In the genomic region with DNA sequence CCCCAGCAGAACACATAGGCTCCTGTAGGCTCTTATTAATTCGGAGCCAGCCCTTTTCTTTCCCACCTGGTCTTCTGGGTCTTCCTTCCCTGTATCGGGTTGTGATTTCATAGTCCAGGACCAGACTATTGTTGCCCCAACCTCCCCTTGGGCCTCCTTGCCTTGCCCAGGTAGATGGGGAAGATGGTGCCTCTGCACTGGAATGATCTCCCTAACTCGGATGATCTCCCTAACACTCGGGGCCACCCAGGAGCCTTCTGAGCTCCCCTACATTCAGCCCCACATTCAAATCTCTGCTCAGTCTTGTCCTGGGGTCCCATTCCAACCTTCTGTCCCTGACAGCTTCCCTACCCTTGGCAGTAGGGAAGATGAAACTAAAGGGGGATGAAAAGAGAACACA, we compare ENCODE assay signal across 14 cellular contexts. TPM values are rescaled to one million over a fixed set of nuclear protein-coding genes. Genes with fewer than 3 reads are reported as not detected.
A peak's percentile ranks its signal among the peaks of the same experiment; 100 is the strongest.
DNase-seq lines count a peak whose midpoint lies in the region; ATAC-seq and TF ChIP-seq lines count a peak whose summit lies in the region.
"Had no signal": no experiment of that assay in that cellular context is flagged by ENCODE, and none has a peak within 500 bp of the region (broad histone marks: within the 10 kb centered on the region; RNA-seq: fewer than 3 reads in every experiment).

No MANE protein-coding gene starts in this region.

- H3K4me1 ChIP-seq in mesenchymal stem cell (ENCODE audit: control insufficient read depth, insufficient read depth, low read depth, low read length) (peaks cover 44% of the 10 kb centered on the region), upper lobe of left lung (peaks cover 54 to 65% (median 56%) of the 10 kb centered on the region in 4 donors)

- H4K91ac ChIP-seq in mesenchymal stem cell (ENCODE audit: low read length), result peak overlapping the region; percentile 70

- no peak overlapping the region for H2BK120ac ChIP-seq in mesenchymal stem cell (ENCODE audit: low read depth, low read length)

- peak overlapping the region in 1 of 2 experiments; percentile 61 for H3K18ac ChIP-seq in mesenchymal stem cell (ENCODE audit: low read depth in 1 of 2, low read length in 2 of 2)

- H3K4me2 ChIP-seq in mesenchymal stem cell (ENCODE audit: low read length, poor library complexity, severe bottlenecking), result no peak overlapping the region
- H3K4me2 ChIP-seq: GM23338 had no signal

- H3K36me3 Mint-ChIP-seq in activated naive CD4-positive, alpha-beta T cell treated with anti-CD3 and anti-CD28 coated beads, Interleukin-2, amount 50 U/mL, for 24 hours, result peaks cover 17% of the 10 kb centered on the region
- peaks cover 19% of the 10 kb centered on the region in 2 donors for H3K36me3 Mint-ChIP-seq in activated naive CD4-positive, alpha-beta T cell treated with anti-CD3 and anti-CD28 coated beads, Interleukin-2, amount 50 U/mL, for 72 hours

- WGBS in mesenchymal stem cell, result 95% methylated on average over 2 of the region's 4 CpGs
- 98 to 99% methylated on average over 4 of the region's 4 CpGs for WGBS in upper lobe of left lung, 2 donors

- H3K27me3 ChIP-seq in mesenchymal stem cell (ENCODE audit: control insufficient read depth in 1 of 2, insufficient read depth in 1 of 2, low read length in 2 of 2), result no peaks in the 10 kb centered on the region
- no peaks in the 10 kb centered on the region for H3K27me3 ChIP-seq in upper lobe of left lung
- H3K27me3 ChIP-seq: body of pancreas had no signal

- no peaks in the 10 kb centered on the region for H3K9me3 Mint-ChIP-seq in activated naive CD4-positive, alpha-beta T cell treated with anti-CD3 and anti-CD28 coated beads, Interleukin-2, amount 50 U/mL, for 24 hours
- no peaks in the 10 kb centered on the region for H3K9me3 Mint-ChIP-seq in activated naive CD4-positive, alpha-beta T cell treated with anti-CD3 and anti-CD28 coated beads, Interleukin-2, amount 50 U/mL, for 72 hours
- H3K9me3 Mint-ChIP-seq: GM23338 had no signal

- no peaks in the 10 kb centered on the region for H3K27me3 Mint-ChIP-seq in activated naive CD4-positive, alpha-beta T cell treated with anti-CD3 and anti-CD28 coated beads, Interleukin-2, amount 50 U/mL, for 24 hours

- H3K27ac ChIP-seq in mesenchymal stem cell (ENCODE audit: low read length, poor library complexity, severe bottlenecking) (no peak overlapping the region), upper lobe of left lung (peak overlapping the region in 3 of 4 donors; percentile 26 to 99 (median 98))
- H3K27ac ChIP-seq: body of pancreas had no signal

- H2AK5ac ChIP-seq in mesenchymal stem cell (ENCODE audit: low read length, severe bottlenecking), result peak overlapping the region; percentile 89

- no peak for TF ChIP-seq CTCF in upper lobe of left lung (IDR thresholded peaks at IDR 0.05)

- ATAC-seq in activated naive CD4-positive, alpha-beta T cell treated with anti-CD3 and anti-CD28 coated beads, Interleukin-2, amount 50 U/mL, for 72 hours, result no peak
- ATAC-seq in upper lobe of left lung (ENCODE audit: low FRiP score in 2 of 2) (no peak), HG02759 (IDR thresholded peaks at IDR 0.05; ENCODE audit: unreplicated experiment) (no peak)
- ATAC-seq: body of pancreas, GM23338 had no signal

- no peak for TF ChIP-seq EP300 in upper lobe of left lung (IDR thresholded peaks at IDR 0.05)

- H3K27ac Mint-ChIP-seq in activated naive CD4-positive, alpha-beta T cell treated with anti-CD3 and anti-CD28 coated beads, Interleukin-2, amount 50 U/mL, for 24 hours, result peak overlapping the region; percentile 99
- H3K27ac Mint-ChIP-seq in activated naive CD4-positive, alpha-beta T cell treated with anti-CD3 and anti-CD28 coated beads, Interleukin-2, amount 50 U/mL, for 72 hours, result peak overlapping the region; percentile 94 to 96
- H3K27ac Mint-ChIP-seq: GM23338 had no signal

- H2BK12ac ChIP-seq in mesenchymal stem cell (ENCODE audit: low read length in 2 of 2), result peak overlapping the region; percentile 69 to 81

- no peak for DNase-seq in activated naive CD4-positive, alpha-beta T cell treated with Interleukin-2 at 50 U/mL for 16 hours
- peak; percentile 4 to 28 for DNase-seq in activated naive CD4-positive, alpha-beta T cell treated with anti-CD3 and anti-CD28 coated beads, Interleukin-2, amount 50 U/mL, for 72 hours (ENCODE audit: low spot score in 2 of 2)
- DNase-seq in mesenchymal stem cell (no peak), upper lobe of left lung (no peak), RKO (ENCODE audit: low spot score) (no peak)
- DNase-seq in activated CD4-positive, CD25-positive, alpha-beta regulatory T cell treated with anti-CD3 and anti-CD28 coated beads, Interleukin-2, amount 50 U/mL, for 72 hours, result no peak
- DNase-seq: stimulated activated CD8-positive, alpha-beta memory T cell treated with anti-CD3 and anti-CD28 coated beads, Interleukin-4, amount 100 ng/mL, for 48 hours had no signal

- no peak overlapping the region for H4K8ac ChIP-seq in mesenchymal stem cell (ENCODE audit: low read length)

- H2AFZ ChIP-seq in mesenchymal stem cell (ENCODE audit: low read depth, low read length), result no peak overlapping the region
- H2AFZ ChIP-seq: GM23338 had no signal

- peak overlapping the region; percentile 24 to 57 for H3K4ac ChIP-seq in mesenchymal stem cell (ENCODE audit: low read depth in 1 of 2, low read length in 2 of 2)

- peak overlapping the region in 1 of 2 experiments; percentile 57 for H3K14ac ChIP-seq in mesenchymal stem cell (ENCODE audit: low read length in 2 of 2)

- peak overlapping the region; percentile 26 for H2BK15ac ChIP-seq in mesenchymal stem cell (ENCODE audit: low read depth, poor library complexity, severe bottlenecking)

- H3K4me3 ChIP-seq in mesenchymal stem cell (ENCODE audit: insufficient read depth in 1 of 2, low read depth in 1 of 2, low read length in 2 of 2), result no peak overlapping the region
- H3K4me3 ChIP-seq in upper lobe of left lung, result no peak overlapping the region
- H3K4me3 ChIP-seq: body of pancreas, GM23338 had no signal

- peaks cover 48% of the 10 kb centered on the region for H3K4me1 Mint-ChIP-seq in activated naive CD4-positive, alpha-beta T cell treated with anti-CD3 and anti-CD28 coated beads, Interleukin-2, amount 50 U/mL, for 24 hours

- no peak for TF ChIP-seq POLR2A in upper lobe of left lung (IDR thresholded peaks at IDR 0.05)

- H3K36me3 ChIP-seq in mesenchymal stem cell (ENCODE audit: control insufficient read depth in 1 of 2, insufficient read depth in 2 of 2, low read depth in 1 of 2, low read length in 2 of 2) (peaks cover 4 to 10% of the 10 kb centered on the region in 2 experiments), upper lobe of left lung (peaks cover 0 to 6% (median 2%) of the 10 kb centered on the region in 4 donors)

- no peak overlapping the region for H3K9ac ChIP-seq in mesenchymal stem cell (ENCODE audit: low read length)

- no peak overlapping the region for H3K23ac ChIP-seq in mesenchymal stem cell (ENCODE audit: low read length in 2 of 2)

- H3K9me3 ChIP-seq in mesenchymal stem cell (ENCODE audit: control insufficient read depth, low read length) (no peaks in the 10 kb centered on the region), upper lobe of left lung (no peaks in the 10 kb centered on the region)
- H3K9me3 ChIP-seq: body of pancreas had no signal

- H3K79me1 ChIP-seq in mesenchymal stem cell (replicated peaks; ENCODE audit: low read length, poor library complexity, severe bottlenecking), result peaks cover 13% of the 10 kb centered on the region

- peak overlapping the region; percentile 85 for H3K4me3 Mint-ChIP-seq in activated naive CD4-positive, alpha-beta T cell treated with anti-CD3 and anti-CD28 coated beads, Interleukin-2, amount 50 U/mL, for 24 hours
- H3K4me3 Mint-ChIP-seq: GM23338 had no signal

- peak overlapping the region; percentile 32 for H2BK5ac ChIP-seq in mesenchymal stem cell (ENCODE audit: low read depth, low read length, poor library complexity, severe bottlenecking)

RNA-seq across cellular contexts. Expression of a gene that starts 2.7 kb away (rescaled TPM):
- total RNA-seq in activated naive CD4-positive, alpha-beta T cell treated with anti-CD3 and anti-CD28 coated beads, Interleukin-2, amount 50 U/mL, for 72 hours, result 100 to 1,000 TPM; 107 to 156 TPM
- 33.6 TPM for polyA plus RNA-seq in mesenchymal stem cell (2013, experiment 1 of 2)
- polyA plus RNA-seq in mesenchymal stem cell (2013, experiment 2 of 2), result 35.8 TPM
- total RNA-seq in upper lobe of left lung, result 10 to 100 TPM; 42.1 to 94.3 (median 79.3) TPM

RNA-seq across cellular contexts. Expression of a gene that starts 50.1 kb away (rescaled TPM):
- not detected for total RNA-seq in activated naive CD4-positive, alpha-beta T cell treated with anti-CD3 and anti-CD28 coated beads, Interleukin-2, amount 50 U/mL, for 72 hours
- not detected for polyA plus RNA-seq in mesenchymal stem cell (2013, experiment 1 of 2)
- polyA plus RNA-seq in mesenchymal stem cell (2013, experiment 2 of 2), result not detected
- total RNA-seq in upper lobe of left lung, result 1 to 10 TPM in 1 of 6 donors, not detected in 5; 1.2 TPM
- total RNA-seq: body of pancreas, endothelial cell of umbilical vein, GM23338, liver, osteoblast had no signal
- polyA plus RNA-seq: endothelial cell of umbilical vein, GM23338, liver had no signal

Comparison
In these comparisons a context has a peak if more than half of its experiments do, and no peak if none do; other contexts are left out.
1. DNase-seq: peak in activated naive CD4-positive, alpha-beta T cell treated with anti-CD3 and anti-CD28 coated beads, Interleukin-2, amount 50 U/mL, for 72 hours (2 of 2); none in activated naive CD4-positive, alpha-beta T cell treated with Interleukin-2 at 50 U/mL for 16 hours (single experiment), mesenchymal stem cell (single experiment), upper lobe of left lung (0 of 2), RKO (single experiment) and activated CD4-positive, CD25-positive, alpha-beta regulatory T cell treated with anti-CD3 and anti-CD28 coated beads, Interleukin-2, amount 50 U/mL, for 72 hours (single experiment).